In the genomic region with DNA sequence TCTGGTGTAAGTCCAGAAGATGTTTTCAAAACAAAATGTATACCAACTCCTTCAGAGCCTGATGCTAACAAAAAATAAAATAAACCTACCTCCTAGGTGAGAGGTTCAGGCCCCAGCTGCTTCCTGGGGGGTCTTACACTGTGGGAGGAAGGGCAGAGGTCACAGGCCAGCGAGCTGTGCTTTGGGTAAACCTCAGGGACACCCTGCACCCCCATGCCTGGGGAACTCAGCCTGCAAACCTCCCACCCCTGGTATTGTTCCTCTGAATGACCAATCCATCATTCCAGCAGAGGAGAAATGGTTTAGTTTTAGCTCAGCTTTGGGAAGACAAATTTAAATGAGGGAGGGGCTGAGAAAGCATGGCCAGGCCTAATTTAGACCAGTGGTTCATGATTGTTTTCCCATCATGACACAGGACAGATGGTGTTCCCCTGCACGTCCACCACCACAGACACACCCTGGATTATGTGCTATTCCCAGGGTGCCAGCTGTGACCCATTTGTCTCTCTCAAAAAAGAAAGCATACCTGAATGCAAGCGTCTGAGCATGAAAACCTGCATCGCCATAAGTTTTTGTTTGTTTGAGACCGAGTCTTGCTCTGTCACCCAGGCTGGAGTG, we compare ENCODE assay signal across 22 cellular contexts.
A peak's percentile ranks its signal among the peaks of the same experiment; 100 is the strongest.
DNase-seq lines count a peak whose midpoint lies in the region; TF ChIP-seq lines count a peak whose summit lies in the region.
"Had no signal": no experiment of that assay in that cellular context is flagged by ENCODE, and none has a peak within 500 bp of the region (broad histone marks: within the 10 kb centered on the region; RNA-seq: fewer than 3 reads in every experiment).

No MANE protein-coding gene starts in this region.

- TF ChIP-seq CTCF in KMS-11 (conservative IDR thresholded peaks at IDR 0.05; ENCODE audit: low read depth, low read length) (no peak), WERI-Rb-1 (IDR thresholded peaks at IDR 0.05; ENCODE audit: low read depth, low read length) (no peak), nephron (IDR thresholded peaks at IDR 0.05; ENCODE audit: unreplicated experiment in 3 of 3) (no peak)

- H3K9me3 Mint-ChIP-seq in nephron: no peaks in the 10 kb centered on the region
- H3K9me3 Mint-ChIP-seq: activated B cell treated with CpG ODN at 0.5 μM for 24 hours; activated CD4-positive, alpha-beta memory T cell treated with anti-CD3 and anti-CD28 coated beads for 36 hours; memory B cell; naive thymus-derived CD8-positive, alpha-beta T cell had no signal

- H3K4me1 Mint-ChIP-seq in nephron: peaks cover 50% of the 10 kb centered on the region
- H3K4me1 Mint-ChIP-seq: CD14-positive monocyte had no signal

- H3K4me1 ChIP-seq in BLaER1 (peaks cover 22% of the 10 kb centered on the region), KMS-11 (ENCODE audit: low read depth, poor library complexity, severe bottlenecking) (peaks cover 40% of the 10 kb centered on the region)
- H3K4me1 ChIP-seq: uterus had no signal

- H2AFZ ChIP-seq in KMS-11 (ENCODE audit: low read depth): peak overlapping the region; percentile 39; the same call in 1 of the 2 replicates

- no peaks in the 10 kb centered on the region for H3K79me2 ChIP-seq in KMS-11 (ENCODE audit: insufficient read depth, low read depth)

- H3K27ac ChIP-seq in BLaER1 (no peak overlapping the region), KMS-11 (peak overlapping the region; percentile 38), WERI-Rb-1 (peak overlapping the region; percentile 16; the same call in 1 of the 2 replicates)
- H3K27ac ChIP-seq: brain microvascular endothelial cell, pancreas, SK-N-MC, uterus had no signal

- DNase-seq in WERI-Rb-1 (peak; percentile 42), pons (ENCODE audit: low spot score) (no peak), GM19238 (ENCODE audit: insufficient read length, low spot score) (no peak), activated gamma-delta T cell (lab: John Stamatoyannopoulos, UW) (no peak)
- DNase-seq in stimulated activated CD4-positive, alpha-beta T cell treated with anti-CD3 and anti-CD28 coated beads, Interleukin-1b, Interleukin-23, amount 100 ng/mL, for 48 hours: no peak
- DNase-seq: activated B cell treated with CpG ODN at 0.5 μM for 24 hours; activated CD4-positive, alpha-beta memory T cell treated with anti-CD3 and anti-CD28 coated beads for 36 hours; activated effector memory CD4-positive, alpha-beta T cell treated with Interleukin-2 at 50 U/mL for 16 hours; brain microvascular endothelial cell; kidney glomerular epithelial cell; naive thymus-derived CD8-positive, alpha-beta T cell; NCI-H1092; NCI-H2029; pancreas; substantia nigra; uterus had no signal

- H3K4me3 Mint-ChIP-seq in nephron: peak overlapping the region in 2 of 3 experiments; percentile 62 to 84
- H3K4me3 Mint-ChIP-seq: activated CD4-positive, alpha-beta memory T cell treated with anti-CD3 and anti-CD28 coated beads for 36 hours; CD14-positive monocyte; naive thymus-derived CD8-positive, alpha-beta T cell had no signal

- peaks cover 12% of the 10 kb centered on the region; the same call in 1 of the 2 replicates for H3K36me3 ChIP-seq in BLaER1
- no peaks in the 10 kb centered on the region for H3K36me3 ChIP-seq in KMS-11 (ENCODE audit: insufficient read depth)
- H3K36me3 ChIP-seq in WERI-Rb-1: no peaks in the 10 kb centered on the region
- H3K36me3 ChIP-seq: brain microvascular endothelial cell, pancreas, uterus had no signal

- no peaks in the 10 kb centered on the region for H3K9me3 ChIP-seq in BLaER1
- H3K9me3 ChIP-seq in WERI-Rb-1 (ENCODE audit: severe bottlenecking): no peaks in the 10 kb centered on the region
- H3K9me3 ChIP-seq: pancreas, uterus had no signal

- no peaks in the 10 kb centered on the region for H3K36me3 Mint-ChIP-seq in nephron (ENCODE audit: low read depth)
- H3K36me3 Mint-ChIP-seq: activated CD4-positive, alpha-beta memory T cell treated with anti-CD3 and anti-CD28 coated beads for 36 hours had no signal

- no peaks in the 10 kb centered on the region for H3K27me3 ChIP-seq in BLaER1
- H3K27me3 ChIP-seq in KMS-11 (ENCODE audit: insufficient read depth, low read depth): no peaks in the 10 kb centered on the region
- no peaks in the 10 kb centered on the region for H3K27me3 ChIP-seq in WERI-Rb-1 (ENCODE audit: insufficient read depth, low read depth, severe bottlenecking)
- H3K27me3 ChIP-seq: brain microvascular endothelial cell, pancreas, uterus had no signal

- H3K9ac ChIP-seq in BLaER1 (no peak overlapping the region), KMS-11 (no peak overlapping the region)

- H3K4me2 ChIP-seq in BLaER1: peak overlapping the region; percentile 42
- H3K4me2 ChIP-seq in KMS-11: peak overlapping the region; percentile 56

- H3K4me3 ChIP-seq in BLaER1 (no peak overlapping the region), KMS-11 (IDR thresholded peaks at IDR 0.05; ENCODE audit: insufficient read depth, low read depth, low read length) (no peak overlapping the region), WERI-Rb-1 (ENCODE audit: low read depth, low read length) (no peak overlapping the region)
- H3K4me3 ChIP-seq: pancreas, SK-N-MC, uterus had no signal

- peak overlapping the region; percentile 62 to 69 (median 64) for H3K27ac Mint-ChIP-seq in nephron
- H3K27ac Mint-ChIP-seq: activated B cell treated with CpG ODN at 0.5 μM for 24 hours; activated CD4-positive, alpha-beta memory T cell treated with anti-CD3 and anti-CD28 coated beads for 36 hours had no signal

- no peaks in the 10 kb centered on the region for H3K27me3 Mint-ChIP-seq in nephron (ENCODE audit: low read depth)
- H3K27me3 Mint-ChIP-seq: activated B cell treated with CpG ODN at 0.5 μM for 24 hours; activated CD4-positive, alpha-beta memory T cell treated with anti-CD3 and anti-CD28 coated beads for 36 hours; memory B cell; naive thymus-derived CD8-positive, alpha-beta T cell had no signal

- no peaks in the 10 kb centered on the region for H4K20me1 ChIP-seq in BLaER1
- H4K20me1 ChIP-seq in KMS-11 (ENCODE audit: insufficient read depth): no peaks in the 10 kb centered on the region
